In genomic region chr16:152141-153128, GRCh38 we compare ENCODE assay signal across 25 cellular contexts. TPM values are rescaled to one million over a fixed set of nuclear protein-coding genes. Genes with fewer than 3 reads are reported as not detected.
DNase-seq lines count a peak whose midpoint lies in the region; FAIRE-seq and TF ChIP-seq lines count a peak whose summit lies in the region.
"Had no signal": no experiment of that assay in that cellular context is flagged by ENCODE, and none has a peak within 500 bp of the region (broad histone marks: within the 10 kb centered on the region; RNA-seq: fewer than 3 reads in every experiment).

HBZ (plus strand) TSS chr16:152644; CDS start chr16:152910, 266 bp downstream.

- H3K27me3 Mint-ChIP-seq in CD8-positive, alpha-beta memory T cell, result peaks cover 26% of the 10 kb centered on the region in 2 donors

- no peak for DNase-seq in CD8-positive, alpha-beta memory T cell
- DNase-seq in endothelial cell of umbilical vein (ENCODE audit: low read depth, low spot score) (no peak), spleen (peak; percentile 25), ascending aorta (ENCODE audit: low spot score in 2 of 2) (no peak), tibial nerve (ENCODE audit: low spot score in 2 of 2) (no peak)
- DNase-seq in activated naive CD4-positive, alpha-beta T cell treated with Interleukin-2 at 50 U/mL for 16 hours, result no peak
- DNase-seq: activated CD4-positive, alpha-beta T cell treated with anti-CD3 and anti-CD28 coated beads, Interleukin-2, amount 50 U/mL, for 1 hour; activated effector memory CD4-positive, alpha-beta T cell treated with Interleukin-2 at 50 U/mL for 16 hours; caudate nucleus; COR-L47; dermis blood vessel endothelial cell; DMS79 treated with DMSO at 0.1 percent for 48 hours; midbrain; NCI-H1092 treated with DMSO at 0.1 percent for 48 hours; NCI-H2107; NCI-H510A; NK-92 treated with Interleukin-12 subunit alpha and Interleukin-12 subunit beta, amount 100 ng/mL, for 24 hours; Peyer's patch; stimulated activated CD4-positive, alpha-beta T cell treated with anti-CD3 and anti-CD28 coated beads, Interleukin-1b, Interleukin-23, amount 100 ng/mL, for 48 hours; stimulated activated naive CD4-positive, alpha-beta T cell had no signal

- TF ChIP-seq EP300 in tibial nerve (IDR thresholded peaks at IDR 0.05), result no peak

- TF ChIP-seq POLR2A in endothelial cell of umbilical vein (IDR thresholded peaks at IDR 0.05; ENCODE audit: low read depth, low read length) (no peak), spleen (IDR thresholded peaks at IDR 0.05) (no peak), tibial nerve (IDR thresholded peaks at IDR 0.05) (no peak)

- peaks cover 0 to 4% (median 0%) of the 10 kb centered on the region in 3 donors for H3K36me3 Mint-ChIP-seq in CD8-positive, alpha-beta memory T cell

- FAIRE-seq in endothelial cell of umbilical vein (lab: Jason Lieb, UNC), result no peak
- FAIRE-seq: GM19239 had no signal

- no peak within 1 kb of the TSS for H2AFZ ChIP-seq in endothelial cell of umbilical vein (ENCODE audit: low read depth, low read length)

- 73 to 85% (median 78%) methylated on average over 17 of the region's 17 CpGs for WGBS in spleen, 5 donors
- WGBS in tibial nerve, 2 donors, result 69 to 79% methylated on average over 16 to 17 of the region's 17 CpGs

- intact Hi-C loops in endothelial cell of umbilical vein (cut with micrococcal nuclease), result no loop called here
- intact Hi-C loops in spleen (cut with DNase I; ENCODE audit: low total_unique reads), result no loop called here
- intact Hi-C loops in ascending aorta (cut with DNase I), result no loop called here

- peak within 1 kb of the TSS in 1 of 8 donors; percentile 43 for H3K27ac Mint-ChIP-seq in CD8-positive, alpha-beta memory T cell
- H3K27ac Mint-ChIP-seq: T-helper 1 cell treated with Interleukin-12 subunit alpha and Interleukin-12 subunit beta and Interleukin-4 antibody, amounts not matched to agents 30 μg/mL and 1 μg/mL, for 36 hours had no signal

- H3K79me2 ChIP-seq in endothelial cell of umbilical vein (ENCODE audit: control insufficient read depth, insufficient read depth, low read length), result no peaks in the 10 kb centered on the region

- H3K4me3 ChIP-seq in CD8-positive, alpha-beta memory T cell (ENCODE audit: low read length), result no peak within 1 kb of the TSS
- no peak within 1 kb of the TSS for H3K4me3 ChIP-seq in HEK293 (ENCODE audit: low read depth, low read length)
- no peak within 1 kb of the TSS for H3K4me3 ChIP-seq in endothelial cell of umbilical vein (replicated peaks in 1 of 3; ENCODE audit: insufficient read depth in 1 of 3, low read depth in 1 of 3, low read length in 3 of 3)
- H3K4me3 ChIP-seq in spleen, result no peak within 1 kb of the TSS
- H3K4me3 ChIP-seq in ascending aorta, result no peak within 1 kb of the TSS
- no peak within 1 kb of the TSS for H3K4me3 ChIP-seq in tibial nerve
- H3K4me3 ChIP-seq: Peyer's patch, prostate gland had no signal

- H3K27me3 ChIP-seq in CD8-positive, alpha-beta memory T cell (ENCODE audit: insufficient read depth, low read length, poor library complexity, severe bottlenecking), result peaks cover 10% of the 10 kb centered on the region
- peaks cover 6 to 7% of the 10 kb centered on the region in 2 experiments for H3K27me3 ChIP-seq in endothelial cell of umbilical vein (ENCODE audit: control insufficient read depth in 2 of 2, insufficient read depth in 2 of 2, low read length in 2 of 2)
- peaks cover 0 to 45% (median 19%) of the 10 kb centered on the region in 7 donors for H3K27me3 ChIP-seq in spleen (replicated peaks in 1 of 7)
- H3K27me3 ChIP-seq in ascending aorta, result peaks cover 10% of the 10 kb centered on the region
- peaks cover 0 to 37% of the 10 kb centered on the region in 2 donors for H3K27me3 ChIP-seq in tibial nerve

- no peak for TF ChIP-seq CTCF in HEK293 (tag by site-specific recombination; IDR thresholded peaks at IDR 0.05)
- TF ChIP-seq CTCF in endothelial cell of umbilical vein (IDR thresholded peaks at IDR 0.05; ENCODE audit: extremely low read depth in 1 of 2, insufficient read depth in 1 of 2, low read depth in 1 of 2, low read length in 2 of 2), result no peak
- TF ChIP-seq CTCF in spleen (IDR thresholded peaks at IDR 0.05 in 8 of 11, conservative IDR thresholded peaks at IDR 0.05 in 3 of 11), result no peak
- TF ChIP-seq CTCF in ascending aorta (IDR thresholded peaks at IDR 0.05), result no peak
- no peak for TF ChIP-seq CTCF in tibial nerve (IDR thresholded peaks at IDR 0.05)

- no peaks in the 10 kb centered on the region for H3K9me3 Mint-ChIP-seq in CD8-positive, alpha-beta memory T cell
- H3K9me3 Mint-ChIP-seq: T-helper 1 cell treated with Interleukin-12 subunit alpha and Interleukin-12 subunit beta and Interleukin-4 antibody, amounts not matched to agents 30 μg/mL and 1 μg/mL, for 36 hours had no signal

- POLR2A ChIA-PET in CD8-positive, alpha-beta memory T cell (lab: Charles Lee), result no interaction called here
- POLR2A ChIA-PET in HEK293 (lab: Yijun Ruan, JAX), result no interaction called here
- POLR2A ChIA-PET in endothelial cell of umbilical vein (lab: Charles Lee), result no interaction called here

- no peaks in the 10 kb centered on the region for H4K20me1 ChIP-seq in endothelial cell of umbilical vein (replicated peaks; ENCODE audit: control insufficient read depth, extremely low read depth, insufficient read depth, low read length)

- peaks cover 5 to 10% (median 7%) of the 10 kb centered on the region in 3 donors for H3K4me1 Mint-ChIP-seq in CD8-positive, alpha-beta memory T cell

- CTCF ChIA-PET in CD8-positive, alpha-beta memory T cell (lab: Charles Lee), result no interaction called here
- CTCF ChIA-PET in HEK293 (lab: Yijun Ruan, JAX) (interaction anchor here (0.7 kb wide), 1 partner anchor 183 kb away, joined by 3 read pairs; no protein-coding TSS in a partner anchor), endothelial cell of umbilical vein (lab: Charles Lee) (no interaction called here)

- no peaks in the 10 kb centered on the region for H3K9me3 ChIP-seq in CD8-positive, alpha-beta memory T cell (ENCODE audit: low read length)
- H3K9me3 ChIP-seq in HEK293 (ENCODE audit: control insufficient read depth, insufficient read depth, low read depth, low read length), result no peaks in the 10 kb centered on the region
- H3K9me3 ChIP-seq in endothelial cell of umbilical vein (replicated peaks; ENCODE audit: control insufficient read depth, insufficient read depth, low read length), result no peaks in the 10 kb centered on the region
- no peaks in the 10 kb centered on the region for H3K9me3 ChIP-seq in spleen
- H3K9me3 ChIP-seq in ascending aorta, result no peaks in the 10 kb centered on the region
- no peaks in the 10 kb centered on the region for H3K9me3 ChIP-seq in tibial nerve
- H3K9me3 ChIP-seq: Peyer's patch, prostate gland had no signal

- dilution Hi-C loops in endothelial cell of umbilical vein (cut with MboI; ENCODE audit: extremely low pct_ligation_motif_present, low sequenced_read_pairs), result no loop called here

- H3K9me1 ChIP-seq in endothelial cell of umbilical vein (replicated peaks; ENCODE audit: control insufficient read depth, extremely low read depth, insufficient read depth, low read length), result no peaks in the 10 kb centered on the region

- H3K4me3 Mint-ChIP-seq in CD8-positive, alpha-beta memory T cell, result peak within 1 kb of the TSS in 4 of 7 donors; percentile 32 to 76 (median 42)
- H3K4me3 Mint-ChIP-seq: T-helper 1 cell treated with Interleukin-12 subunit alpha and Interleukin-12 subunit beta and Interleukin-4 antibody, amounts not matched to agents 30 μg/mL and 1 μg/mL, for 36 hours had no signal

- H3K9ac ChIP-seq in endothelial cell of umbilical vein (replicated peaks; ENCODE audit: extremely low read depth, insufficient read depth, low read length), result no peak within 1 kb of the TSS

- no peaks in the 10 kb centered on the region for H3K36me3 ChIP-seq in CD8-positive, alpha-beta memory T cell (ENCODE audit: insufficient read depth, low read length)
- H3K36me3 ChIP-seq in HEK293 (ENCODE audit: control insufficient read depth in 2 of 2, insufficient read depth in 1 of 2, low read length in 2 of 2) (no peaks in the 10 kb centered on the region), endothelial cell of umbilical vein (ENCODE audit: control insufficient read depth in 2 of 2, extremely low read depth in 1 of 2, insufficient read depth in 2 of 2, low read length in 2 of 2) (no peaks in the 10 kb centered on the region), spleen (no peaks in the 10 kb centered on the region), ascending aorta (no peaks in the 10 kb centered on the region), tibial nerve (no peaks in the 10 kb centered on the region)
- H3K36me3 ChIP-seq: Peyer's patch, prostate gland had no signal

- peak within 1 kb of the TSS; percentile 24 for H3K27ac ChIP-seq in CD8-positive, alpha-beta memory T cell (ENCODE audit: low read depth, low read length)
- H3K27ac ChIP-seq in HEK293 (ENCODE audit: extremely low read depth, low read depth, low read length), result no peak within 1 kb of the TSS
- H3K27ac ChIP-seq in endothelial cell of umbilical vein (ENCODE audit: insufficient read depth, low read depth, low read length), result no peak within 1 kb of the TSS
- no peak within 1 kb of the TSS for H3K27ac ChIP-seq in spleen
- no peak within 1 kb of the TSS for H3K27ac ChIP-seq in ascending aorta
- no peak within 1 kb of the TSS for H3K27ac ChIP-seq in tibial nerve
- H3K27ac ChIP-seq: Peyer's patch, prostate gland had no signal

- H3K4me2 ChIP-seq in endothelial cell of umbilical vein (ENCODE audit: insufficient read depth, low read length), result no peak within 1 kb of the TSS

- H3K4me1 ChIP-seq in CD8-positive, alpha-beta memory T cell (ENCODE audit: insufficient read depth, low read length), result peaks cover 9% of the 10 kb centered on the region
- H3K4me1 ChIP-seq in HEK293 (ENCODE audit: control insufficient read depth, insufficient read depth, low read length), result peaks cover 4% of the 10 kb centered on the region; the same call in 1 of the 2 replicates
- peaks cover 9% of the 10 kb centered on the region for H3K4me1 ChIP-seq in endothelial cell of umbilical vein (ENCODE audit: control insufficient read depth, extremely low read depth, insufficient read depth, low read length)
- H3K4me1 ChIP-seq in spleen, result peaks cover 6 to 12% (median 10%) of the 10 kb centered on the region in 6 donors
- H3K4me1 ChIP-seq in ascending aorta, result peaks cover 4 to 6% of the 10 kb centered on the region in 2 donors
- peaks cover 0 to 11% (median 9%) of the 10 kb centered on the region in 4 donors for H3K4me1 ChIP-seq in tibial nerve

- BruUV-seq in endothelial cell of umbilical vein (replicated peaks; lab: Mats Ljungman, UMichigan), result no TSS peak

RNA-seq across cellular contexts. Expression of gene HBZ, which starts in this region (rescaled TPM):
- not detected for total RNA-seq in CD8-positive, alpha-beta memory T cell
- polyA plus RNA-seq in CD8-positive, alpha-beta memory T cell, result not detected
- total RNA-seq in endothelial cell of umbilical vein (not detected in 2 replicates), spleen (1 to 10 TPM in 1 of 7 donors, not detected in 6; 1.2 TPM), ascending aorta (not detected), tibial nerve (not detected)
- polyA plus RNA-seq in endothelial cell of umbilical vein (not detected in 2 replicates), spleen (under 1 TPM in 1 of 3 donors, not detected in 2; 0.16 TPM)
- not detected in 2 replicates for polyA plus RNA-seq in endothelial cell of umbilical vein (2011; cell fraction: cytosol; rRNA removed)
- not detected in 2 replicates for polyA plus RNA-seq in endothelial cell of umbilical vein (2011; cell fraction: nucleus; rRNA removed)
- not detected in 2 replicates for polyA plus RNA-seq in endothelial cell of umbilical vein (2012)
- polyA minus RNA-seq in endothelial cell of umbilical vein, result 6.1 and 13.1 TPM in 2 replicates
- polyA minus RNA-seq in endothelial cell of umbilical vein (2011; cell fraction: cytosol; rRNA and poly(A)+ RNA removed), result not detected
- polyA minus RNA-seq in endothelial cell of umbilical vein (2011; cell fraction: nucleus; rRNA and poly(A)+ RNA removed), result not detected in 2 replicates
- total RNA-seq: dermis blood vessel endothelial cell, Peyer's patch, prostate gland, SK-MEL-5 had no signal
